ENCODE assay signal across 8 cellular contexts in the genomic region with DNA sequence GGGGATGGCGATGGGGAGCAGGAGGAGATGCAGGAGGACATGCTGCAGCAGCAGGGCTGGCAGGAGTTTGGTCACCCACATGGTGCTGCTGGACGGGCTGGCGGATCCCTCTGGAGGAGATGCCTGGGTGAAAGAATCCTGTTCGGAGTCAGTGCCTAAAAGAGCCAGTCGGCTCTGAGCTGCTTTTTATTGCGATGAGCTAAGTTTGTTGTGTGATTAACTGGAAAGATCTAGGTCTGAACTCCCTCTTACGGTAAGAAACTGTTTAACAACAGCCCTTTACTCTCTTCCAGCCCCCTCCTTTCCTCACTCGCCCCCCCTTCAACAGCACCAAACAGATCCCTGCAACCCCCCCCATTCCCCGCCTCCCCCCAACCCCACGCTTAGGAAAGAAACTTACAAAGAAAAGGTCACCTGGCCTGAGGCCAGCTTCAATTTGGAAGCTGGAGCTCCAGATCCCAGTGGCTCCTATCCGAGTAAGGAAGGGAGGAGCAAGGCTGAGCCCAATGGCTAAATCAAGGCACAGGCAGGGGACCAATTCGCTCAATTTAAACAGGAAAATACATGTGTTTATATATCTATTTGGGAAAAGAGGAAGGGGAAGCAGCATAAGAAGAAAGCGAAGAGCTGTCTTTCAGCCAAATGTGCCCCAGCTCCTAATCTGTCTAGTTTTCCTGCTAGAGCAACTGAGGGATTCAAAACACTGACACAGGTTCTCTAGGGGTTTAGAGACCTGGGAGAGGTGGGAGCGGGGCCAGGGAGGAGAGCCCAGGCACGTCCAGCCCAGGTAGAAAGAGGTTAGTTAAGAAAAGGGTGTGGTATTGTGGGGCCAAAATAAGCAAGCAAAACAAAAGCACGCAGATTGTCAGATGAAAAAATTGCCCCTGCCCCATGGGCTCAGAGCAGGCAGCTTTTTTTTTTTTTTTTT. TPM values are rescaled to one million over a fixed set of nuclear protein-coding genes. Genes with fewer than 3 reads are reported as not detected.
DNase-seq lines count a peak whose midpoint lies in the region; ATAC-seq and TF ChIP-seq lines count a peak whose summit lies in the region.

A gene (minus strand): TSS at position 157 of the 928 bp plus-strand sequence. CDS start 76 bp downstream, at position 81.

- no peaks in the 10 kb centered on the region for H3K79me2 ChIP-seq in parathyroid adenoma

- H3K9me3 ChIP-seq in Peyer's patch (no peaks in the 10 kb centered on the region), gastroesophageal sphincter (no peaks in the 10 kb centered on the region), parathyroid adenoma (ENCODE audit: control insufficient read depth, low read length) (no peaks in the 10 kb centered on the region)

- no peak for TF ChIP-seq POLR2A in Peyer's patch (IDR thresholded peaks at IDR 0.05)
- TF ChIP-seq POLR2A in gastroesophageal sphincter (IDR thresholded peaks at IDR 0.05): no peak

- H3K4me2 ChIP-seq in parathyroid adenoma (ENCODE audit: low read length): peak within 1 kb of the TSS; percentile 3

- ATAC-seq in gastroesophageal sphincter: peak; percentile 72

- peak; percentile 11 for DNase-seq in G401 (ENCODE audit: low spot score)
- DNase-seq in Peyer's patch: peak in 1 of 3 donors; percentile 58
- no peak for DNase-seq in HPDE6-E6E7 (ENCODE audit: extremely low spot score)
- no peak for DNase-seq in A172 (ENCODE audit: low spot score)
- no peak for DNase-seq in NCI-H2196 (lab: John Stamatoyannopoulos, UW; ENCODE audit: unreplicated experiment)
- DNase-seq in NCI-H526 (lab: John Stamatoyannopoulos, UW): no peak

- H3K4me1 ChIP-seq in Peyer's patch (no peaks in the 10 kb centered on the region), gastroesophageal sphincter (peaks cover 0 to 46% (median 10%) of the 10 kb centered on the region in 3 donors), parathyroid adenoma (no peaks in the 10 kb centered on the region)

- H3K27me3 ChIP-seq in Peyer's patch: no peaks in the 10 kb centered on the region
- H3K27me3 ChIP-seq in gastroesophageal sphincter: no peaks in the 10 kb centered on the region
- H3K27me3 ChIP-seq in parathyroid adenoma (ENCODE audit: control insufficient read depth, insufficient read depth, low read length): no peaks in the 10 kb centered on the region

- TF ChIP-seq CTCF in Peyer's patch (IDR thresholded peaks at IDR 0.05): no peak
- TF ChIP-seq CTCF in gastroesophageal sphincter (IDR thresholded peaks at IDR 0.05): no peak
- no peak for TF ChIP-seq CTCF in parathyroid adenoma (IDR thresholded peaks at IDR 0.05)

- in situ Hi-C loops in G401 (cut with HindIII; ENCODE audit: low sequenced_read_pairs): no loop called here

- peak within 1 kb of the TSS; percentile 27 for H2AFZ ChIP-seq in parathyroid adenoma

- H3K4me3 ChIP-seq in Peyer's patch (peak within 1 kb of the TSS in 3 of 4 donors; percentile 10 to 37 (median 35)), gastroesophageal sphincter (peak within 1 kb of the TSS; percentile 26 to 49), parathyroid adenoma (ENCODE audit: low read depth, low read length) (no peak within 1 kb of the TSS)

- TF ChIP-seq EP300 in gastroesophageal sphincter (IDR thresholded peaks at IDR 0.05): no peak

- no peaks in the 10 kb centered on the region for H3K36me3 ChIP-seq in Peyer's patch
- H3K36me3 ChIP-seq in gastroesophageal sphincter: no peaks in the 10 kb centered on the region
- H3K36me3 ChIP-seq in parathyroid adenoma (ENCODE audit: control insufficient read depth, insufficient read depth, low read length): no peaks in the 10 kb centered on the region

- H3K27ac ChIP-seq in Peyer's patch: peak within 1 kb of the TSS in 3 of 4 donors; percentile 3 to 61 (median 56)
- peak within 1 kb of the TSS; percentile 59 to 82 (median 78) for H3K27ac ChIP-seq in gastroesophageal sphincter
- H3K27ac ChIP-seq in parathyroid adenoma: peak within 1 kb of the TSS; percentile 21

- H3K9ac ChIP-seq in parathyroid adenoma: no peak within 1 kb of the TSS

- WGBS in gastroesophageal sphincter (ENCODE audit: low coverage in 1 of 2), 2 donors: 16 to 23% methylated on average over 12 of the region's 16 CpGs

RNA-seq across cellular contexts. Expression of the gene that starts here (rescaled TPM):
- not detected in 2 replicates for total RNA-seq in G401 (2014; rRNA removed; shearing (Covaris generic))
- total RNA-seq in Peyer's patch (1 to 10 TPM in 3 of 4 donors, under 1 TPM in 1; 0.88 to 5.0 (median 3.8) TPM), gastroesophageal sphincter (10 to 100 TPM in 2 of 4 donors, 1 to 10 TPM in 2; 4.7 to 13.6 (median 8.5) TPM)
- total RNA-seq in A172 (2014; rRNA removed; shearing (Covaris generic)): not detected in 2 replicates

Comparison
In these comparisons a context has a peak if more than half of its experiments do, and no peak if none do; other contexts are left out.
1. Peak in DNase-seq in G401; RNA of the gene not detected or under 1 TPM.
2. H3K27ac ChIP-seq: peak in every context shown above with its lines; median percentile 78 in gastroesophageal sphincter; 56 in Peyer's patch; 21 in parathyroid adenoma.